ENCODE assay signal across 9 cellular contexts in the genomic region with DNA sequence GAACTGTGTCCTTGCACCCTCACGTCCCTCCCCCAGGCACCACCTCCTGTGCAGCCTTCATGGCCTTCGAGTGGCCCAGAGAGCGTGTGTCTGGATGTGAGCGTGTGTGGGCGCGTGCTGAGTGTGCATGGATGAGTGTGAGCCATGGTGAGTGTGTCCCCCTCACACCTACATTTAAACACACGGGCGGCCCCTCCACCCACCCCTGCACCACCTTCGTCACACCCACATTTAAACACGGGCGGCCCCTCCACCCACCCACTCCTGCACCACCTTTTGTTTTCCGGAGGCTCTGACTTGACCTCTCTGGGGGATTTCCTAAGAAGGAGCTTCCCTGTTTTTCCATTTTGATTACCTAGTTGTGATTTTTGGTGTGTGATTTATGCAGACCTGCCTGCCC.
"Had no signal": no experiment of that assay in that cellular context is flagged by ENCODE, and none has a peak within 500 bp of the region (broad histone marks: within the 10 kb centered on the region; RNA-seq: fewer than 3 reads in every experiment).

No MANE protein-coding gene starts in this region.

- H2AFZ ChIP-seq: GM23248 had no signal

- DNase-seq: GM23248, GOT3, H9, HCEC 1CT, HFFc6, KBM-7 had no signal

- H3K27ac ChIP-seq: GM23248, HL-60, KMS-11 had no signal

- H3K9ac ChIP-seq: GM23248, KMS-11 had no signal

- H3K4me2 ChIP-seq: KMS-11 had no signal

- ATAC-seq: HepG2 had no signal

- H3K4me3 ChIP-seq: GM23248 had no signal

- FAIRE-seq: HepG2 had no signal
